ENCODE assay signal across 11 cellular contexts in the genomic region with DNA sequence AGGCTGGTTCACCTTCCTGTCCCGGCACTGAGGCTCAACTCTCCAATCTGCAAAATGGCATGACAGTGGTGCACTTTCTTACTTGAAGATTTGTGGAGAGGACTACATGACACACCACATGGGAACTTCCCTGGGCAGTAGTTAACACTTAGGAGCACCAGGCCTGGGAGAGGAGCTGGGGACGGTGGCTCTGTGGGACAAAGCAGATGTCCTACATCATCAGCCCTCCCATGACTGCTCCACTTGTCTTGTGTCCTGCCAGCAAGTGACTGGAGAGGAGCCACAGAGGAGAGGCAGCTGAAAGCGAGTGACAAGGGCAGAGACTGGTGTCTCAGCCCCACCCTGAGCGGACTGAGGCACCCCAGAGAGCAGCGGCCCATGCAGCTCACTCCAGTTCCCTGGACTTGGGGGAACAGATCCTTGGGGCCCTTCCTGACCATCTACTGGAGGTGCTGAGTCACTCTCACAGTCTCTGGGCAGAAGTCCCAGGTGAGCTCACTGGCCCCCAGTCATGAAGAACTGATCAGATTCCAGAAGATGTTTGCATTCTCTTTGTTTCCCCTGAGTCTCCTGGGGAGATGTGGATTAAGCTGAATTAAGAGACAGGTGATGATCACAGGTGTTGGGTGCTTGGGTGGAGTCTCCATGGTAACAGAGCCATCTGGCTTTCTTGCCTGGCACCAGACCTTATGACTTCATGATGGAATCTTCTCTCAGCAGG. TPM values are rescaled to one million over a fixed set of nuclear protein-coding genes. Genes with fewer than 3 reads are reported as not detected.
A peak's percentile ranks its signal among the peaks of the same experiment; 100 is the strongest.
DNase-seq lines count a peak whose midpoint lies in the region; ATAC-seq and TF ChIP-seq lines count a peak whose summit lies in the region.
"Had no signal": no experiment of that assay in that cellular context is flagged by ENCODE, and none has a peak within 500 bp of the region (broad histone marks: within the 10 kb centered on the region; RNA-seq: fewer than 3 reads in every experiment).

No MANE protein-coding gene starts in this region.

- H3K79me2 ChIP-seq in MM.1S (ENCODE audit: low read length): no peaks in the 10 kb centered on the region
- H3K79me2 ChIP-seq: hepatocyte had no signal

- WGBS in testis, 2 donors: 95 to 97% methylated on average over 2 to 5 of the region's 5 CpGs

- no peaks in the 10 kb centered on the region for H3F3A ChIP-seq in MM.1S (ENCODE audit: insufficient read depth, low read length)

- ATAC-seq in HG02885 (IDR thresholded peaks at IDR 0.05; ENCODE audit: poor library complexity, unreplicated experiment): no peak

- intact Hi-C loops in testis (cut with DNase I; ENCODE audit: low total_unique reads): no loop called here

- TF ChIP-seq CTCF in testis (IDR thresholded peaks at IDR 0.05): no peak
- no peak for TF ChIP-seq CTCF in MM.1S (IDR thresholded peaks at IDR 0.05; ENCODE audit: low read length)

- no peak for TF ChIP-seq POLR2A in testis (IDR thresholded peaks at IDR 0.05)

- H3K9ac ChIP-seq in MM.1S (ENCODE audit: low read length): no peak overlapping the region

- H2AFZ ChIP-seq in MM.1S (ENCODE audit: low read length): no peak overlapping the region
- H2AFZ ChIP-seq: hepatocyte had no signal

- H3K9me3 ChIP-seq in testis (no peaks in the 10 kb centered on the region), MM.1S (replicated peaks; ENCODE audit: insufficient read depth, low read length) (no peaks in the 10 kb centered on the region)
- H3K9me3 ChIP-seq: suprapubic skin had no signal

- H3K4me3 ChIP-seq in testis: no peak overlapping the region
- no peak overlapping the region for H3K4me3 ChIP-seq in MM.1S (ENCODE audit: low read length)
- H3K4me3 ChIP-seq: hepatocyte, suprapubic skin had no signal

- H3K4me2 ChIP-seq in MM.1S (ENCODE audit: low read depth, low read length): no peak overlapping the region
- H3K4me2 ChIP-seq: hepatocyte had no signal

- no peaks in the 10 kb centered on the region for H3K9me2 ChIP-seq in MM.1S (replicated peaks; ENCODE audit: insufficient read depth, low read length)

- H3K36me3 ChIP-seq in testis (ENCODE audit: low read depth, missing control alignments) (no peaks in the 10 kb centered on the region), MM.1S (replicated peaks; ENCODE audit: insufficient read depth, low read length) (no peaks in the 10 kb centered on the region)
- H3K36me3 ChIP-seq: suprapubic skin had no signal

- H3K27ac ChIP-seq in testis (no peak overlapping the region), MM.1S (ENCODE audit: low read length) (no peak overlapping the region)
- H3K27ac ChIP-seq: hepatocyte, suprapubic skin had no signal

- DNase-seq in ELF-1 (ENCODE audit: low read depth, low spot score) (peak; percentile 44), NCI-H1092 treated with DMSO at 0.1 percent for 48 hours (lab: John Stamatoyannopoulos, UW) (peak; percentile 39), NCI-H526 (lab: John Stamatoyannopoulos, UW) (peak; percentile 1 to 21), kidney glomerular epithelial cell (lab: John Stamatoyannopoulos, UW) (peak; percentile 7), testis (no peak), MM.1S (no peak)
- DNase-seq: erythroblast, T1000 had no signal

- no peaks in the 10 kb centered on the region for H4K20me1 ChIP-seq in MM.1S (ENCODE audit: insufficient read depth, low read length)

- H3K4me1 ChIP-seq in testis (no peaks in the 10 kb centered on the region), MM.1S (ENCODE audit: low read length) (no peaks in the 10 kb centered on the region)

- H3K27me3 ChIP-seq in testis (no peaks in the 10 kb centered on the region), MM.1S (replicated peaks; ENCODE audit: insufficient read depth, low read length) (no peaks in the 10 kb centered on the region)
- H3K27me3 ChIP-seq: suprapubic skin had no signal

RNA-seq across cellular contexts. Expression of a gene that starts 13.2 kb away (rescaled TPM):
- total RNA-seq in testis: 1 to 10 TPM in 1 of 2 donors, under 1 TPM in 1; 0.71 to 1.4 TPM
- 1.8 TPM for polyA plus RNA-seq in testis (ENCODE audit: insufficient read depth, low read depth, low replicate concordance)

Comparison
In these comparisons a context has a peak if more than half of its experiments do, and no peak if none do; other contexts are left out.
1. DNase-seq: peak in ELF-1 (single experiment), NCI-H1092 treated with DMSO at 0.1 percent for 48 hours (single experiment), NCI-H526 (2 of 2) and kidney glomerular epithelial cell (single experiment); none in testis (single experiment) and MM.1S (single experiment).